ENCODE assay signal across 9 cellular contexts in the genomic region with DNA sequence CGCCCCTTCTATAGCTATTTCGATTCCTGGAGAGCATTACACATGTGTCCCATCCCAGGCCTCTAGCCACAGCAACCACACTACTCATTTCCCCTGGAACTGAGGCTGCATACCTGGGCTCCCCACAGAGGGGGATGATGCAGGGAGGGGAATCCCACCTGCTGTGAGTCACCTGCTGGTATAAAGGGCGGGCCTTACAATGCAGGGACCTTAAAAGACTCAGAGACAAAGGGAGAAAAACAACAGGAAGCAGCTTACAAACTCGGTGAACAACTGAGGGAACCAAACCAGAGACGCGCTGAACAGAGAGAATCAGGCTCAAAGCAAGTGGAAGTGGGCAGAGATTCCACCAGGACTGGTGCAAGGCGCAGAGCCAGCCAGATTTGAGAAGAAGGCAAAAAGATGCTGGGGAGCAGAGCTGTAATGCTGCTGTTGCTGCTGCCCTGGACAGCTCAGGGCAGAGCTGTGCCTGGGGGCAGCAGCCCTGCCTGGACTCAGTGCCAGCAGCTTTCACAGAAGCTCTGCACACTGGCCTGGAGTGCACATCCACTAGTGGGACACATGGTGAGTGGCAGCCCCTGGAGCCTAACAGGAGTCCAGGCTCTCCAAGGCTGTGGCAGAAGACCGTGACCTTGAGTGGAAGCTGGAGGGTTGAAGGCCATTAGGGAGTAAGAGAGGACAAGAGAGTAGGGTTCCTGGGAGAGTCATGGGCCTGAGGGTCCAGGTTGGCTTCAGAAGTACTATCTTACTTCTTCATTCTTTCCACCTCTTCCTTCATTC. TPM values are rescaled to one million over a fixed set of nuclear protein-coding genes. Genes with fewer than 3 reads are reported as not detected.
DNase-seq lines count a peak whose midpoint lies in the region; ATAC-seq and TF ChIP-seq lines count a peak whose summit lies in the region.
"Had no signal": no experiment of that assay in that cellular context is flagged by ENCODE, and none has a peak within 500 bp of the region (broad histone marks: within the 10 kb centered on the region; RNA-seq: fewer than 3 reads in every experiment).

A gene with protein sequence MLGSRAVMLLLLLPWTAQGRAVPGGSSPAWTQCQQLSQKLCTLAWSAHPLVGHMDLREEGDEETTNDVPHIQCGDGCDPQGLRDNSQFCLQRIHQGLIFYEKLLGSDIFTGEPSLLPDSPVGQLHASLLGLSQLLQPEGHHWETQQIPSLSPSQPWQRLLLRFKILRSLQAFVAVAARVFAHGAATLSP (plus strand): TSS at position 242 of the 780 bp plus-strand sequence. CDS start 161 bp downstream, at position 403.

- H3K9ac ChIP-seq in PC-3 (ENCODE audit: low read length), result peak within 1 kb of the TSS; percentile 17

- H3K4me2 ChIP-seq in PC-3 (ENCODE audit: low read length), result peak within 1 kb of the TSS; percentile 62

- no peak for TF ChIP-seq EP300 in suprapubic skin (IDR thresholded peaks at IDR 0.05)

- no peaks in the 10 kb centered on the region for H3K27me3 Mint-ChIP-seq in activated naive CD4-positive, alpha-beta T cell treated with anti-CD3 and anti-CD28 coated beads, Interleukin-2, amount 10 ng/mL, durations not matched to agents 7 days and 5 days
- H3K27me3 Mint-ChIP-seq in naive thymus-derived CD4-positive, alpha-beta T cell, result peaks cover 0 to 2% (median 0%) of the 10 kb centered on the region in 5 donors

- H3K27me3 ChIP-seq in PC-3 (ENCODE audit: low read length) (no peaks in the 10 kb centered on the region), suprapubic skin (no peaks in the 10 kb centered on the region)
- no peaks in the 10 kb centered on the region for H3K27me3 ChIP-seq in naive thymus-derived CD4-positive, alpha-beta T cell (ENCODE audit: control insufficient read depth in 2 of 2, insufficient read depth in 2 of 2, low read length in 2 of 2)

- TF ChIP-seq CTCF in PC-3 (conservative IDR thresholded peaks at IDR 0.05; ENCODE audit: low read depth, low read length) (no peak), suprapubic skin (IDR thresholded peaks at IDR 0.05) (no peak)

- peaks cover 52% of the 10 kb centered on the region for H3K4me1 Mint-ChIP-seq in activated naive CD4-positive, alpha-beta T cell treated with anti-CD3 and anti-CD28 coated beads, Interleukin-2, amount 10 ng/mL, durations not matched to agents 7 days and 5 days
- H3K4me1 Mint-ChIP-seq in naive thymus-derived CD4-positive, alpha-beta T cell, result peaks cover 15 to 65% (median 51%) of the 10 kb centered on the region in 7 donors

- peak within 1 kb of the TSS; percentile 32 for H2AFZ ChIP-seq in PC-3 (ENCODE audit: low read length)

- no peaks in the 10 kb centered on the region for H3F3A ChIP-seq in PC-3 (ENCODE audit: low read length, unreplicated experiment)

- POLR2A ChIA-PET in PC-3 (lab: Charles Lee; ENCODE audit: unreplicated experiment), result interaction anchor here (0.9 kb wide), 1 partner anchor 21 kb away, joined by 3 read pairs; a partner anchor contains a TSS
- POLR2A ChIA-PET in naive thymus-derived CD4-positive, alpha-beta T cell (lab: Charles Lee), result interaction anchor here (0.6 to 9.8 kb wide), 23 partner anchors 11 to 621 kb away, joined by 3 to 156 read pairs (median 4); a partner anchor contains a TSS

- peak within 1 kb of the TSS; percentile 81 for H3K27ac ChIP-seq in PC-3 (ENCODE audit: low read length)
- peak within 1 kb of the TSS; percentile 95 for H3K27ac ChIP-seq in naive thymus-derived CD4-positive, alpha-beta T cell (ENCODE audit: low read depth, low read length)
- no peak within 1 kb of the TSS for H3K27ac ChIP-seq in suprapubic skin

- H3K9me2 ChIP-seq in PC-3 (replicated peaks; ENCODE audit: low read length), result no peaks in the 10 kb centered on the region

- H3K36me3 ChIP-seq in PC-3 (ENCODE audit: low read depth, low read length) (peaks cover 6% of the 10 kb centered on the region; the same call in 1 of the 2 replicates), suprapubic skin (peaks cover 21% of the 10 kb centered on the region)
- peaks cover 0 to 26% (median 0%) of the 10 kb centered on the region in 3 experiments for H3K36me3 ChIP-seq in naive thymus-derived CD4-positive, alpha-beta T cell (ENCODE audit: control insufficient read depth in 2 of 3, insufficient read depth in 3 of 3, low read length in 3 of 3)

- H3K9me3 Mint-ChIP-seq in activated naive CD4-positive, alpha-beta T cell treated with anti-CD3 and anti-CD28 coated beads, Interleukin-2, amount 10 ng/mL, durations not matched to agents 7 days and 5 days, result no peaks in the 10 kb centered on the region
- H3K9me3 Mint-ChIP-seq in naive thymus-derived CD4-positive, alpha-beta T cell, result no peaks in the 10 kb centered on the region
- H3K9me3 Mint-ChIP-seq: brain had no signal

- H3K4me1 ChIP-seq in PC-3 (ENCODE audit: insufficient read depth, low read length) (peaks cover 28% of the 10 kb centered on the region), suprapubic skin (peaks cover 6% of the 10 kb centered on the region)
- peaks cover 28 to 29% of the 10 kb centered on the region in 2 donors for H3K4me1 ChIP-seq in naive thymus-derived CD4-positive, alpha-beta T cell (ENCODE audit: control insufficient read depth in 2 of 2, insufficient read depth in 2 of 2, low read length in 2 of 2)

- peak within 1 kb of the TSS; percentile 99 for H3K27ac Mint-ChIP-seq in activated naive CD4-positive, alpha-beta T cell treated with anti-CD3 and anti-CD28 coated beads, Interleukin-2, amount 10 ng/mL, durations not matched to agents 7 days and 5 days
- peak within 1 kb of the TSS; percentile 98 to 100 (median 99) for H3K27ac Mint-ChIP-seq in naive thymus-derived CD4-positive, alpha-beta T cell

- H3K9me3 ChIP-seq in PC-3 (ENCODE audit: low read length), result no peaks in the 10 kb centered on the region
- H3K9me3 ChIP-seq in naive thymus-derived CD4-positive, alpha-beta T cell (ENCODE audit: control insufficient read depth in 2 of 3, low read length in 3 of 3), result no peaks in the 10 kb centered on the region
- no peaks in the 10 kb centered on the region for H3K9me3 ChIP-seq in suprapubic skin

- CTCF ChIA-PET in PC-3 (lab: Charles Lee), result interaction anchor here (0.5 kb wide), 1 partner anchor 118 kb away, joined by 3 read pairs; no protein-coding TSS in a partner anchor
- CTCF ChIA-PET in activated naive CD4-positive, alpha-beta T cell treated with anti-CD3 and anti-CD28 coated beads, Interleukin-2, amount 10 ng/mL, durations not matched to agents 7 days and 5 days (lab: Charles Lee), result interaction anchor here (0.7 to 2.4 kb wide), 3 partner anchors 8 to 125 kb away, joined by 3 to 8 read pairs (median 6); no protein-coding TSS in a partner anchor
- CTCF ChIA-PET in naive thymus-derived CD4-positive, alpha-beta T cell (lab: Charles Lee), result interaction anchor here (0.6 to 2.6 kb wide), 8 partner anchors 21 to 135 kb away, joined by 3 to 10 read pairs (median 4); a partner anchor contains a TSS

- peak; percentile 41 for ATAC-seq in GM21717 (IDR thresholded peaks at IDR 0.05; ENCODE audit: unreplicated experiment)
- ATAC-seq in PC-3, result peak; percentile 27
- peak; percentile 85 for ATAC-seq in naive thymus-derived CD4-positive, alpha-beta T cell
- ATAC-seq in left colon, result no peak

- TF ChIP-seq POLR2A in suprapubic skin (IDR thresholded peaks at IDR 0.05), result no peak

- intact Hi-C loops in PC-3 (cut with micrococcal nuclease) (no loop called here), left colon (cut with DNase I, micrococcal nuclease) (no loop called here)
- intact Hi-C loops in naive thymus-derived CD4-positive, alpha-beta T cell (cut with micrococcal nuclease), result loop anchor here (1.0 to 10.0 kb wide), 7 partner anchors 21 to 1406 kb away; a partner anchor contains a TSS

- H3K79me2 ChIP-seq in PC-3 (ENCODE audit: low read length), result no peaks in the 10 kb centered on the region

- H3K36me3 Mint-ChIP-seq in activated naive CD4-positive, alpha-beta T cell treated with anti-CD3 and anti-CD28 coated beads, Interleukin-2, amount 10 ng/mL, durations not matched to agents 7 days and 5 days, result peaks cover 28% of the 10 kb centered on the region
- H3K36me3 Mint-ChIP-seq in naive thymus-derived CD4-positive, alpha-beta T cell, result peaks cover 9 to 23% (median 19%) of the 10 kb centered on the region in 5 donors

- H3K4me3 ChIP-seq in PC-3 (ENCODE audit: low read length) (peak within 1 kb of the TSS; percentile 17; the same call in 1 of the 2 replicates), suprapubic skin (no peak within 1 kb of the TSS)
- H3K4me3 ChIP-seq in naive thymus-derived CD4-positive, alpha-beta T cell (ENCODE audit: low read length), result peak within 1 kb of the TSS; percentile 67

- peak within 1 kb of the TSS; percentile 89 for H3K4me3 Mint-ChIP-seq in activated naive CD4-positive, alpha-beta T cell treated with anti-CD3 and anti-CD28 coated beads, Interleukin-2, amount 10 ng/mL, durations not matched to agents 7 days and 5 days
- peak within 1 kb of the TSS; percentile 91 to 99 (median 94) for H3K4me3 Mint-ChIP-seq in naive thymus-derived CD4-positive, alpha-beta T cell
- H3K4me3 Mint-ChIP-seq: brain had no signal

- DNase-seq in PC-3, result peak; percentile 88
- DNase-seq in activated naive CD4-positive, alpha-beta T cell treated with anti-CD3 and anti-CD28 coated beads, Interleukin-2, amount 10 ng/mL, durations not matched to agents 7 days and 5 days, result peak; percentile 87
- DNase-seq in naive thymus-derived CD4-positive, alpha-beta T cell, result peak; percentile 42 to 95 (median 82)
- DNase-seq in SHP77 treated with DMSO at 0.1 percent for 48 hours (lab: John Stamatoyannopoulos, UW), result no peak
- no peak for DNase-seq in left colon
- no peak for DNase-seq in suprapubic skin (ENCODE audit: low spot score in 2 of 2)
- no peak for DNase-seq in OCI-M2 (lab: John Stamatoyannopoulos, UW; ENCODE audit: unreplicated experiment)

- WGBS in suprapubic skin, result 44% methylated on average over 8 of the region's 8 CpGs

- no peaks in the 10 kb centered on the region for H4K20me1 ChIP-seq in PC-3 (ENCODE audit: low read length)

- no TSS peak for BruUV-seq in PC-3 (replicated peaks; lab: Mats Ljungman, UMichigan)

RNA-seq across cellular contexts. Expression of the gene that starts here (rescaled TPM):
- total RNA-seq in PC-3 (2014; rRNA removed), result 17.5 and 18.2 TPM in 2 replicates
- total RNA-seq in naive thymus-derived CD4-positive, alpha-beta T cell, result 10 to 100 TPM; 14.4 to 42.0 (median 20.1) TPM
- polyA plus RNA-seq in naive thymus-derived CD4-positive, alpha-beta T cell, result 10 to 100 TPM; 14.8 to 25.2 TPM
- not detected for total RNA-seq in left colon
- not detected for total RNA-seq in suprapubic skin

Comparison
In these comparisons a context has a peak if more than half of its experiments do, and no peak if none do; other contexts are left out.
1. RNA of the gene that starts here (total RNA-seq): 14.4 to 42.0 TPM in naive thymus-derived CD4-positive, alpha-beta T cell and 17.5 to 18.2 TPM in PC-3; not detected in left colon and not detected in suprapubic skin; every median in the first group is over 10 times any median in the second.
2. DNase-seq: peak in PC-3 (single experiment), activated naive CD4-positive, alpha-beta T cell treated with anti-CD3 and anti-CD28 coated beads, Interleukin-2, amount 10 ng/mL, durations not matched to agents 7 days and 5 days (single experiment) and naive thymus-derived CD4-positive, alpha-beta T cell (9 of 9); none in SHP77 treated with DMSO at 0.1 percent for 48 hours (single experiment), left colon (0 of 2), suprapubic skin (0 of 2) and OCI-M2 (single experiment).
3. intact Hi-C loops: an anchor here in naive thymus-derived CD4-positive, alpha-beta T cell (1.0 to 10.0 kb wide); none called in PC-3 and left colon.